Comparison of ENCODE assay signal across 1 cellular context in genomic region chr1:110872745-110873435, GRCh38.
A peak's percentile ranks its signal among the peaks of the same experiment; 100 is the strongest.
TF ChIP-seq lines count a peak whose summit lies in the region.

A gene with protein sequence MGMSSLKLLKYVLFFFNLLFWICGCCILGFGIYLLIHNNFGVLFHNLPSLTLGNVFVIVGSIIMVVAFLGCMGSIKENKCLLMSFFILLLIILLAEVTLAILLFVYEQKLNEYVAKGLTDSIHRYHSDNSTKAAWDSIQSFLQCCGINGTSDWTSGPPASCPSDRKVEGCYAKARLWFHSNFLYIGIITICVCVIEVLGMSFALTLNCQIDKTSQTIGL (plus strand): TSS chr1:110873148. CDS start chr1:110891409, 18,261 bp downstream.

TF ChIP-seq in K562, 482 proteins besides CTCF, POLR2A, EP300 and RAD21 (continued from another document and continues in another):
- TF ChIP-seq ZBTB40 (IDR thresholded peaks at IDR 0.05) (peak; percentile 70), ZBTB40 (CRISPR knock-in tag; IDR thresholded peaks at IDR 0.05) (no peak), TEAD4 (IDR thresholded peaks at IDR 0.05; ENCODE audit: low read length) (peak; percentile 55; the same call in 1 of the 2 replicates), TEAD4 (CRISPR knock-in tag; IDR thresholded peaks at IDR 0.05; ENCODE audit: borderline replicate concordance) (no peak), SP1 (CRISPR knock-in tag; IDR thresholded peaks at IDR 0.05) (no peak), ELF2 (CRISPR knock-in tag; IDR thresholded peaks at IDR 0.05) (no peak), ZNF695 (CRISPR knock-in tag; IDR thresholded peaks at IDR 0.05) (no peak), SRSF3 (IDR thresholded peaks at IDR 0.05; ENCODE audit: insufficient read depth, low read length) (no peak), TRIM28 (IDR thresholded peaks at IDR 0.05) (0 out of 2 replicates have a peak, but pooled peaks have one; percentile 19), BRCA1 (IDR thresholded peaks at IDR 0.05) (no peak), BRCA1 (CRISPR knock-in tag; IDR thresholded peaks at IDR 0.05) (no peak), ELF4 (CRISPR knock-in tag; IDR thresholded peaks at IDR 0.05) (no peak), BDP1 (IDR thresholded peaks at IDR 0.05; ENCODE audit: insufficient read depth, insufficient read length) (no peak), PATZ1 (CRISPR knock-in tag; IDR thresholded peaks at IDR 0.05; ENCODE audit: borderline replicate concordance) (no peak), RNF2 (IDR thresholded peaks at IDR 0.05) (no peak), ZNF696 (CRISPR knock-in tag; conservative IDR thresholded peaks at IDR 0.05) (no peak), THAP7 (CRISPR knock-in tag; IDR thresholded peaks at IDR 0.05) (0 out of 2 replicates have a peak, but pooled peaks have one; percentile 47), NFYB (IDR thresholded peaks at IDR 0.05; ENCODE audit: extremely low read depth, insufficient read length) (no peak), TAF1 (IDR thresholded peaks at IDR 0.05; ENCODE audit: control insufficient read depth, extremely low read depth, insufficient read depth, low read length, severe bottlenecking) (peak; percentile 22), BRF1 (IDR thresholded peaks at IDR 0.05; ENCODE audit: borderline replicate concordance, extremely low read depth, insufficient read length) (no peak), ZBTB1 (CRISPR knock-in tag; IDR thresholded peaks at IDR 0.05; ENCODE audit: borderline replicate concordance, low read depth) (no peak), ZNF133 (CRISPR knock-in tag; IDR thresholded peaks at IDR 0.05) (no peak), ZNF551 (CRISPR knock-in tag; IDR thresholded peaks at IDR 0.05) (no peak), MEF2A (IDR thresholded peaks at IDR 0.05; ENCODE audit: control insufficient read depth, low read depth, low read length) (0 out of 2 replicates have a peak, but pooled peaks have one; percentile 40), ZNF277 (CRISPR knock-in tag; IDR thresholded peaks at IDR 0.05; ENCODE audit: borderline replicate concordance) (no peak), ZBED1 (IDR thresholded peaks at IDR 0.05) (no peak), ZNF175 (CRISPR knock-in tag; IDR thresholded peaks at IDR 0.05; ENCODE audit: low read depth) (peak; percentile 78; the same call in 1 of the 2 replicates), CHAMP1 (IDR thresholded peaks at IDR 0.05) (0 out of 2 replicates have a peak, but pooled peaks have one; percentile 30), SMARCA4 (IDR thresholded peaks at IDR 0.05) (no peak; the same call in 1 of the 2 replicates), TOE1 (IDR thresholded peaks at IDR 0.05; ENCODE audit: borderline replicate concordance) (no peak), TOE1 (CRISPR knock-in tag; IDR thresholded peaks at IDR 0.05; ENCODE audit: borderline replicate concordance, low read depth) (no peak), PML (IDR thresholded peaks at IDR 0.05; ENCODE audit: low read length) (peak; percentile 41; the same call in 1 of the 2 replicates), ZNF766 (CRISPR knock-in tag; conservative IDR thresholded peaks at IDR 0.05) (peak; percentile 76), ARID4B (CRISPR knock-in tag; IDR thresholded peaks at IDR 0.05) (no peak), POLR2G (IDR thresholded peaks at IDR 0.05; ENCODE audit: low read depth, low read length) (no peak)
- TF ChIP-seq, protein P1, sequence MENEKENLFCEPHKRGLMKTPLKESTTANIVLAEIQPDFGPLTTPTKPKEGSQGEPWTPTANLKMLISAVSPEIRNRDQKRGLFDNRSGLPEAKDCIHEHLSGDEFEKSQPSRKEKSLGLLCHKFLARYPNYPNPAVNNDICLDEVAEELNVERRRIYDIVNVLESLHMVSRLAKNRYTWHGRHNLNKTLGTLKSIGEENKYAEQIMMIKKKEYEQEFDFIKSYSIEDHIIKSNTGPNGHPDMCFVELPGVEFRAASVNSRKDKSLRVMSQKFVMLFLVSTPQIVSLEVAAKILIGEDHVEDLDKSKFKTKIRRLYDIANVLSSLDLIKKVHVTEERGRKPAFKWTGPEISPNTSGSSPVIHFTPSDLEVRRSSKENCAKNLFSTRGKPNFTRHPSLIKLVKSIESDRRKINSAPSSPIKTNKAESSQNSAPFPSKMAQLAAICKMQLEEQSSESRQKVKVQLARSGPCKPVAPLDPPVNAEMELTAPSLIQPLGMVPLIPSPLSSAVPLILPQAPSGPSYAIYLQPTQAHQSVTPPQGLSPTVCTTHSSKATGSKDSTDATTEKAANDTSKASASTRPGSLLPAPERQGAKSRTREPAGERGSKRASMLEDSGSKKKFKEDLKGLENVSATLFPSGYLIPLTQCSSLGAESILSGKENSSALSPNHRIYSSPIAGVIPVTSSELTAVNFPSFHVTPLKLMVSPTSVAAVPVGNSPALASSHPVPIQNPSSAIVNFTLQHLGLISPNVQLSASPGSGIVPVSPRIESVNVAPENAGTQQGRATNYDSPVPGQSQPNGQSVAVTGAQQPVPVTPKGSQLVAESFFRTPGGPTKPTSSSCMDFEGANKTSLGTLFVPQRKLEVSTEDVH (IDR thresholded peaks at IDR 0.05; ENCODE audit: low read depth, partially characterized antibody) = no peak
